Comparison of ENCODE assay signal across 32 cellular contexts in genomic region chr5:143481697-143482531, GRCh38.
DNase-seq lines count a peak whose midpoint lies in the region; ATAC-seq and TF ChIP-seq lines count a peak whose summit lies in the region.
"Had no signal": no experiment of that assay in that cellular context is flagged by ENCODE, and none has a peak within 500 bp of the region (broad histone marks: within the 10 kb centered on the region; RNA-seq: fewer than 3 reads in every experiment).

No MANE protein-coding gene starts in this region.

- H3K4me1 ChIP-seq in right lobe of liver (peaks cover 0 to 15% (median 7%) of the 10 kb centered on the region in 4 donors), colonic mucosa (no peaks in the 10 kb centered on the region)
- H3K4me1 ChIP-seq: tibial artery had no signal

- TF ChIP-seq CTCF in fibroblast of mammary gland (conservative IDR thresholded peaks at IDR 0.05; ENCODE audit: control insufficient read depth, insufficient read depth, low read depth, low read length) (no peak), right lobe of liver (IDR thresholded peaks at IDR 0.05) (no peak), colonic mucosa (IDR thresholded peaks at IDR 0.05) (no peak)

- H3K27me3 ChIP-seq in right lobe of liver (no peaks in the 10 kb centered on the region), colonic mucosa (no peaks in the 10 kb centered on the region)
- H3K27me3 ChIP-seq: neutrophil, tibial artery had no signal

- no peaks in the 10 kb centered on the region for H3K4me1 Mint-ChIP-seq in stimulated activated naive CD8-positive, alpha-beta T cell treated with anti-CD3 and anti-CD28 coated beads, Interleukin-15, amount 100 ng/mL, for 72 hours
- H3K4me1 Mint-ChIP-seq: activated CD8-positive, alpha-beta memory T cell treated with anti-CD3 and anti-CD28 coated beads, Interleukin-2, amount 10 ng/mL, durations not matched to agents 7 days and 5 days; activated naive CD8-positive, alpha-beta T cell treated with anti-CD3 and anti-CD28 coated beads, Interleukin-2, amount 50 U/mL, for 24 hours; naive thymus-derived CD4-positive, alpha-beta T cell had no signal

- peaks cover 0 to 7% of the 10 kb centered on the region in 2 donors for H3K9me3 Mint-ChIP-seq in stimulated activated naive CD8-positive, alpha-beta T cell treated with anti-CD3 and anti-CD28 coated beads, Interleukin-15, amount 100 ng/mL, for 72 hours
- H3K9me3 Mint-ChIP-seq: activated T-cell treated with anti-CD3 and anti-CD28 coated beads, Interleukin-2, amount 50 U/mL, for 72 hours; dendritic cell treated with granulocyte-macrophage colony-stimulating factor and Interleukin-4, amounts not matched to agents 40 ng/mL and 50 ng/mL, for 4 days; naive thymus-derived CD4-positive, alpha-beta T cell had no signal

- no peak for TF ChIP-seq POLR2A in right lobe of liver (IDR thresholded peaks at IDR 0.05)

- H3K9me3 ChIP-seq in right lobe of liver = no peaks in the 10 kb centered on the region
- no peaks in the 10 kb centered on the region for H3K9me3 ChIP-seq in colonic mucosa
- H3K9me3 ChIP-seq: left ventricle myocardium inferior, neutrophil, tibial artery had no signal

- no peaks in the 10 kb centered on the region for H3K36me3 ChIP-seq in right lobe of liver
- H3K36me3 ChIP-seq in colonic mucosa = no peaks in the 10 kb centered on the region
- H3K36me3 ChIP-seq: left ventricle myocardium inferior, neutrophil, tibial artery had no signal

- peak; percentile 80 to 97 (median 88) for ATAC-seq in right lobe of liver
- no peak for ATAC-seq in stimulated activated naive CD8-positive, alpha-beta T cell treated with anti-CD3 and anti-CD28 coated beads, Interleukin-15, amount 100 ng/mL, for 72 hours
- ATAC-seq: activated CD8-positive, alpha-beta memory T cell treated with anti-CD3 and anti-CD28 coated beads, Interleukin-2, amount 10 ng/mL, durations not matched to agents 7 days and 5 days; activated naive CD8-positive, alpha-beta T cell treated with anti-CD3 and anti-CD28 coated beads, Interleukin-2, amount 50 U/mL, for 24 hours; activated T-cell treated with anti-CD3 and anti-CD28 coated beads, Interleukin-2, amount 50 U/mL, for 72 hours; naive thymus-derived CD4-positive, alpha-beta T cell; Panc1; sciatic nerve; SK-N-SH treated with all-trans-retinoic acid at 6 μM for 48 hours had no signal

- DNase-seq in NCI-H82 treated with DMSO at 0.1 percent for 48 hours (lab: John Stamatoyannopoulos, UW; ENCODE audit: unreplicated experiment) (peak; percentile 20), fibroblast of mammary gland (ENCODE audit: low read depth) (peak; percentile 46), right lobe of liver (no peak), H4 (ENCODE audit: low spot score) (no peak), NCI-H1105 (lab: John Stamatoyannopoulos, UW) (no peak), colonic mucosa (no peak)
- no peak for DNase-seq in stimulated activated naive CD8-positive, alpha-beta T cell treated with anti-CD3 and anti-CD28 coated beads, Interleukin-15, amount 100 ng/mL, for 72 hours
- DNase-seq: activated CD8-positive, alpha-beta memory T cell treated with anti-CD3 and anti-CD28 coated beads, Interleukin-2, amount 10 ng/mL, durations not matched to agents 7 days and 5 days; activated naive CD4-positive, alpha-beta T cell; activated naive CD8-positive, alpha-beta T cell treated with anti-CD3 and anti-CD28 coated beads, Interleukin-2, amount 50 U/mL, for 24 hours; activated T-cell treated with anti-CD3 and anti-CD28 coated beads, Interleukin-2, amount 50 U/mL, for 72 hours; C1 segment of cervical spinal cord; caudate nucleus; DMS53; glutamatergic neuron; KG1; left ventricle myocardium inferior; naive thymus-derived CD4-positive, alpha-beta T cell; NCI-H1092 treated with DMSO at 0.1 percent for 48 hours; NCI-H187 treated with DMSO at 0.1 percent for 48 hours; NCI-H524 treated with DMSO at 0.1 percent for 48 hours; Right ventricle myocardium superior; stimulated activated CD4-positive, alpha-beta T cell treated with anti-CD3 and anti-CD28 coated beads, Interleukin-12 subunit alpha, Interleukin-12 subunit beta, amount 100 ng/mL, for 4 hours; stimulated activated CD4-positive, alpha-beta T cell treated with anti-CD3 and anti-CD28 coated beads, Interleukin-2, amount 100 ng/mL, for 48 hours; tibial artery had no signal

- no peak overlapping the region for H3K9ac ChIP-seq in colonic mucosa (ENCODE audit: low read depth in 2 of 2, low read length in 2 of 2)

- H3K4me3 ChIP-seq in fibroblast of mammary gland (ENCODE audit: control insufficient read depth, low read depth, low read length) (no peak overlapping the region), right lobe of liver (no peak overlapping the region), colonic mucosa (no peak overlapping the region)
- H3K4me3 ChIP-seq: left ventricle myocardium inferior, tibial artery had no signal

- H3K4me3 Mint-ChIP-seq in stimulated activated naive CD8-positive, alpha-beta T cell treated with anti-CD3 and anti-CD28 coated beads, Interleukin-15, amount 100 ng/mL, for 72 hours = no peak overlapping the region
- H3K4me3 Mint-ChIP-seq: activated CD8-positive, alpha-beta memory T cell treated with anti-CD3 and anti-CD28 coated beads, Interleukin-2, amount 10 ng/mL, durations not matched to agents 7 days and 5 days; activated naive CD8-positive, alpha-beta T cell treated with anti-CD3 and anti-CD28 coated beads, Interleukin-2, amount 50 U/mL, for 24 hours; activated T-cell treated with anti-CD3 and anti-CD28 coated beads, Interleukin-2, amount 50 U/mL, for 72 hours; dendritic cell treated with granulocyte-macrophage colony-stimulating factor and Interleukin-4, amounts not matched to agents 40 ng/mL and 50 ng/mL, for 4 days; naive thymus-derived CD4-positive, alpha-beta T cell; T-helper 1 cell treated with Interleukin-12 subunit alpha and Interleukin-12 subunit beta and Interleukin-4 antibody, amounts not matched to agents 30 μg/mL and 1 μg/mL, for 36 hours had no signal

- peaks cover 8% of the 10 kb centered on the region for H3K27me3 Mint-ChIP-seq in stimulated activated naive CD8-positive, alpha-beta T cell treated with anti-CD3 and anti-CD28 coated beads, Interleukin-15, amount 100 ng/mL, for 72 hours

- H3K27ac ChIP-seq in right lobe of liver (peak overlapping the region in 2 of 3 donors; percentile 30 to 63), colonic mucosa (no peak overlapping the region)
- H3K27ac ChIP-seq: left ventricle myocardium inferior, neutrophil, tibial artery had no signal

- H3K27ac Mint-ChIP-seq in stimulated activated naive CD8-positive, alpha-beta T cell treated with anti-CD3 and anti-CD28 coated beads, Interleukin-15, amount 100 ng/mL, for 72 hours = peak overlapping the region in 1 of 2 donors; percentile 64
- H3K27ac Mint-ChIP-seq: activated CD8-positive, alpha-beta memory T cell treated with anti-CD3 and anti-CD28 coated beads, Interleukin-2, amount 10 ng/mL, durations not matched to agents 7 days and 5 days; activated naive CD8-positive, alpha-beta T cell treated with anti-CD3 and anti-CD28 coated beads, Interleukin-2, amount 50 U/mL, for 24 hours; activated T-cell treated with anti-CD3 and anti-CD28 coated beads, Interleukin-2, amount 50 U/mL, for 72 hours; dendritic cell treated with granulocyte-macrophage colony-stimulating factor and Interleukin-4, amounts not matched to agents 40 ng/mL and 50 ng/mL, for 4 days; naive thymus-derived CD4-positive, alpha-beta T cell; progenitor cell of endocrine pancreas; T-helper 1 cell treated with Interleukin-12 subunit alpha and Interleukin-12 subunit beta and Interleukin-4 antibody, amounts not matched to agents 30 μg/mL and 1 μg/mL, for 36 hours had no signal

- 39% methylated on average over 4 of the region's 4 CpGs for whole genome bisulfite sequencing in right lobe of liver (ENCODE audit: insufficient coverage, low coverage, low lambda C conversion rate, missing lambda C conversion rate)

- intact Hi-C loops in right lobe of liver (cut with DNase I) (no loop called here), colonic mucosa (cut with DNase I) (no loop called here)

Comparison
In these comparisons a context has a peak if more than half of its experiments do, and no peak if none do; other contexts are left out.
1. DNase-seq: peak in NCI-H82 treated with DMSO at 0.1 percent for 48 hours (single experiment) and fibroblast of mammary gland (single experiment); none in right lobe of liver (0 of 3), H4 (single experiment), NCI-H1105 (single experiment), stimulated activated naive CD8-positive, alpha-beta T cell treated with anti-CD3 and anti-CD28 coated beads, Interleukin-15, amount 100 ng/mL, for 72 hours (0 of 2) and colonic mucosa (single experiment).